7 cellular contexts compared by ENCODE assay signal in the genomic region with DNA sequence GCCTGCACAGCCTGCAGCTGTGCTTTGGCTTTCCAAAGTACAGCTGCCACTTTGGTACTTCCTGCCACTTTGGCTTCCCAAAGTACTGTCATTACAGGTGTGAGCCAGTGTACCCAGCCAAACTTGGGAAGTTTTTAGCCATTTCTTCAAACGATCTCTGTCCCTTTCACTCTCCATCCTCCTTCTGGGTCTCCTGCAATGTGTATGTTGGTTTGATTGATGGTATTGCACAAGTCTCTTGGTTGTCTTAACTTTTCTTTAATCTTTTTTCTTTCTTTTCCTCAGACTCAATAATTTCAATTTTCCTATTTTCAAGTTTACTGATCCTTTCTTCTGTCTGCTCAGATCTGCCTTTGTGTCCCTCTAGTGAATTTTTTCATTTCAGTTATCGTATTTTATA.
"Had no signal": no experiment of that assay in that cellular context is flagged by ENCODE, and none has a peak within 500 bp of the region (broad histone marks: within the 10 kb centered on the region; RNA-seq: fewer than 3 reads in every experiment).

No MANE protein-coding gene starts in this region.

- DNase-seq: IMR-90, KBM-7, KG1 had no signal

- ATAC-seq: K562 had no signal

- H3K4me2 ChIP-seq: KMS-11 had no signal

- H3K9ac ChIP-seq: KMS-11 had no signal

- FAIRE-seq: HTR-8/SVneo, K562 had no signal

- H3K27ac ChIP-seq: HL-60, KMS-11 had no signal

- H3K4me3 ChIP-seq: K562 had no signal
